ENCODE assay signal across 1 cellular context in genomic region chr11:72239849-72240460, GRCh38.
TF ChIP-seq lines count a peak whose summit lies in the region.

No MANE protein-coding gene starts in this region.

TF ChIP-seq in HepG2, 621 proteins besides CTCF, POLR2A, EP300 and RAD21 (continued from another document and continues in another):
- TF ChIP-seq ARID4A (CRISPR knock-in tag; IDR thresholded peaks at IDR 0.05; ENCODE audit: borderline replicate concordance) (peak; percentile 19; the same call in 1 of the 2 replicates), ZNF441 (CRISPR knock-in tag; IDR thresholded peaks at IDR 0.05; ENCODE audit: borderline replicate concordance) (no peak), ZNF513 (CRISPR knock-in tag; conservative IDR thresholded peaks at IDR 0.05) (no peak), SRSF1 (optimal IDR thresholded peaks at IDR 0.05; ENCODE audit: low read depth, low read length) (no peak), HBP1 (CRISPR knock-in tag; IDR thresholded peaks at IDR 0.05; ENCODE audit: low read depth) (no peak), ZNF280D (CRISPR knock-in tag; IDR thresholded peaks at IDR 0.05) (no peak), ZNF121 (CRISPR knock-in tag; IDR thresholded peaks at IDR 0.05) (no peak), RBFOX2 (IDR thresholded peaks at IDR 0.05; ENCODE audit: low read depth, low read length) (no peak), HNF4A (CRISPR knock-in tag; IDR thresholded peaks at IDR 0.05) (no peak), SNAI1 (CRISPR knock-in tag; IDR thresholded peaks at IDR 0.05; ENCODE audit: borderline replicate concordance) (no peak), ZNF3 (CRISPR knock-in tag; IDR thresholded peaks at IDR 0.05) (no peak), FOXA1 (IDR thresholded peaks at IDR 0.05) (no peak), FOXA1 (CRISPR knock-in tag; IDR thresholded peaks at IDR 0.05) (no peak), MAZ (IDR thresholded peaks at IDR 0.05; ENCODE audit: borderline replicate concordance, low read depth, low read length) (no peak), MAZ (CRISPR knock-in tag; IDR thresholded peaks at IDR 0.05; ENCODE audit: low read depth) (0 out of 2 replicates have a peak, but pooled peaks have one; percentile 31), MAFG (CRISPR knock-in tag; IDR thresholded peaks at IDR 0.05) (no peak), SMAD3 (CRISPR knock-in tag; IDR thresholded peaks at IDR 0.05) (no peak), GLMP (CRISPR knock-in tag; IDR thresholded peaks at IDR 0.05; ENCODE audit: borderline replicate concordance) (no peak), FOXK2 (IDR thresholded peaks at IDR 0.05) (no peak), ZNF10 (CRISPR knock-in tag; IDR thresholded peaks at IDR 0.05; ENCODE audit: borderline replicate concordance, low read depth) (no peak), DNMT1 (CRISPR knock-in tag; IDR thresholded peaks at IDR 0.05) (no peak), ZFY (CRISPR knock-in tag; IDR thresholded peaks at IDR 0.05) (0 out of 2 replicates have a peak, but pooled peaks have one; percentile 28), ZKSCAN1 (IDR thresholded peaks at IDR 0.05; ENCODE audit: low read length) (no peak), ZNF276 (CRISPR knock-in tag; IDR thresholded peaks at IDR 0.05; ENCODE audit: low read depth) (no peak), ZNF550 (CRISPR knock-in tag; IDR thresholded peaks at IDR 0.05; ENCODE audit: borderline replicate concordance) (no peak), PHB2 (IDR thresholded peaks at IDR 0.05; ENCODE audit: partially characterized antibody) (no peak), AGO2 (optimal IDR thresholded peaks at IDR 0.05; ENCODE audit: low read depth, low read length) (peak; percentile 15)
- TF ChIP-seq, protein P1, sequence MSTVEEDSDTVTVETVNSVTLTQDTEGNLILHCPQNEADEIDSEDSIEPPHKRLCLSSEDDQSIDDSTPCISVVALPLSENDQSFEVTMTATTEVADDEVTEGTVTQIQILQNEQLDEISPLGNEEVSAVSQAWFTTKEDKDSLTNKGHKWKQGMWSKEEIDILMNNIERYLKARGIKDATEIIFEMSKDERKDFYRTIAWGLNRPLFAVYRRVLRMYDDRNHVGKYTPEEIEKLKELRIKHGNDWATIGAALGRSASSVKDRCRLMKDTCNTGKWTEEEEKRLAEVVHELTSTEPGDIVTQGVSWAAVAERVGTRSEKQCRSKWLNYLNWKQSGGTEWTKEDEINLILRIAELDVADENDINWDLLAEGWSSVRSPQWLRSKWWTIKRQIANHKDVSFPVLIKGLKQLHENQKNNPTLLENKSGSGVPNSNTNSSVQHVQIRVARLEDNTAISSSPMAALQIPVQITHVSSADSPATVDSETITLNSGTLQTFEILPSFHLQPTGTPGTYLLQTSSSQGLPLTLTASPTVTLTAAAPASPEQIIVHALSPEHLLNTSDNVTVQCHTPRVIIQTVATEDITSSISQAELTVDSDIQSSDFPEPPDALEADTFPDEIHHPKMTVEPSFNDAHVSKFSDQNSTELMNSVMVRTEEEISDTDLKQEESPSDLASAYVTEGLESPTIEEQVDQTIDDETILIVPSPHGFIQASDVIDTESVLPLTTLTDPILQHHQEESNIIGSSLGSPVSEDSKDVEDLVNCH (CRISPR knock-in tag; IDR thresholded peaks at IDR 0.05) = no peak
- TF ChIP-seq, protein P2, sequence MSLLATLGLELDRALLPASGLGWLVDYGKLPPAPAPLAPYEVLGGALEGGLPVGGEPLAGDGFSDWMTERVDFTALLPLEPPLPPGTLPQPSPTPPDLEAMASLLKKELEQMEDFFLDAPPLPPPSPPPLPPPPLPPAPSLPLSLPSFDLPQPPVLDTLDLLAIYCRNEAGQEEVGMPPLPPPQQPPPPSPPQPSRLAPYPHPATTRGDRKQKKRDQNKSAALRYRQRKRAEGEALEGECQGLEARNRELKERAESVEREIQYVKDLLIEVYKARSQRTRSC (CRISPR knock-in tag; IDR thresholded peaks at IDR 0.05; ENCODE audit: low read depth) = no peak
- TF ChIP-seq, protein P3, sequence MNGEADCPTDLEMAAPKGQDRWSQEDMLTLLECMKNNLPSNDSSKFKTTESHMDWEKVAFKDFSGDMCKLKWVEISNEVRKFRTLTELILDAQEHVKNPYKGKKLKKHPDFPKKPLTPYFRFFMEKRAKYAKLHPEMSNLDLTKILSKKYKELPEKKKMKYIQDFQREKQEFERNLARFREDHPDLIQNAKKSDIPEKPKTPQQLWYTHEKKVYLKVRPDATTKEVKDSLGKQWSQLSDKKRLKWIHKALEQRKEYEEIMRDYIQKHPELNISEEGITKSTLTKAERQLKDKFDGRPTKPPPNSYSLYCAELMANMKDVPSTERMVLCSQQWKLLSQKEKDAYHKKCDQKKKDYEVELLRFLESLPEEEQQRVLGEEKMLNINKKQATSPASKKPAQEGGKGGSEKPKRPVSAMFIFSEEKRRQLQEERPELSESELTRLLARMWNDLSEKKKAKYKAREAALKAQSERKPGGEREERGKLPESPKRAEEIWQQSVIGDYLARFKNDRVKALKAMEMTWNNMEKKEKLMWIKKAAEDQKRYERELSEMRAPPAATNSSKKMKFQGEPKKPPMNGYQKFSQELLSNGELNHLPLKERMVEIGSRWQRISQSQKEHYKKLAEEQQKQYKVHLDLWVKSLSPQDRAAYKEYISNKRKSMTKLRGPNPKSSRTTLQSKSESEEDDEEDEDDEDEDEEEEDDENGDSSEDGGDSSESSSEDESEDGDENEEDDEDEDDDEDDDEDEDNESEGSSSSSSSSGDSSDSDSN (CRISPR knock-in tag; IDR thresholded peaks at IDR 0.05) = peak; percentile 15; the same call in 1 of the 2 replicates
- TF ChIP-seq, protein P4, sequence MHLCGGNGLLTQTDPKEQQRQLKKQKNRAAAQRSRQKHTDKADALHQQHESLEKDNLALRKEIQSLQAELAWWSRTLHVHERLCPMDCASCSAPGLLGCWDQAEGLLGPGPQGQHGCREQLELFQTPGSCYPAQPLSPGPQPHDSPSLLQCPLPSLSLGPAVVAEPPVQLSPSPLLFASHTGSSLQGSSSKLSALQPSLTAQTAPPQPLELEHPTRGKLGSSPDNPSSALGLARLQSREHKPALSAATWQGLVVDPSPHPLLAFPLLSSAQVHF (CRISPR knock-in tag; IDR thresholded peaks at IDR 0.05) = no peak
- TF ChIP-seq, protein P5, sequence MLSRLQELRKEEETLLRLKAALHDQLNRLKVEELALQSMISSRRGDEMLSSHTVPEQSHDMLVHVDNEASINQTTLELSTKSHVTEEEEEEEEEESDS (CRISPR knock-in tag; IDR thresholded peaks at IDR 0.05; ENCODE audit: borderline replicate concordance) = no peak
- TF ChIP-seq, protein P6, sequence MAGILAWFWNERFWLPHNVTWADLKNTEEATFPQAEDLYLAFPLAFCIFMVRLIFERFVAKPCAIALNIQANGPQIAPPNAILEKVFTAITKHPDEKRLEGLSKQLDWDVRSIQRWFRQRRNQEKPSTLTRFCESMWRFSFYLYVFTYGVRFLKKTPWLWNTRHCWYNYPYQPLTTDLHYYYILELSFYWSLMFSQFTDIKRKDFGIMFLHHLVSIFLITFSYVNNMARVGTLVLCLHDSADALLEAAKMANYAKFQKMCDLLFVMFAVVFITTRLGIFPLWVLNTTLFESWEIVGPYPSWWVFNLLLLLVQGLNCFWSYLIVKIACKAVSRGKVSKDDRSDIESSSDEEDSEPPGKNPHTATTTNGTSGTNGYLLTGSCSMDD (CRISPR knock-in tag; IDR thresholded peaks at IDR 0.05) = no peak
